Comparison of ENCODE assay signal across 1 cellular context in the genomic region with DNA sequence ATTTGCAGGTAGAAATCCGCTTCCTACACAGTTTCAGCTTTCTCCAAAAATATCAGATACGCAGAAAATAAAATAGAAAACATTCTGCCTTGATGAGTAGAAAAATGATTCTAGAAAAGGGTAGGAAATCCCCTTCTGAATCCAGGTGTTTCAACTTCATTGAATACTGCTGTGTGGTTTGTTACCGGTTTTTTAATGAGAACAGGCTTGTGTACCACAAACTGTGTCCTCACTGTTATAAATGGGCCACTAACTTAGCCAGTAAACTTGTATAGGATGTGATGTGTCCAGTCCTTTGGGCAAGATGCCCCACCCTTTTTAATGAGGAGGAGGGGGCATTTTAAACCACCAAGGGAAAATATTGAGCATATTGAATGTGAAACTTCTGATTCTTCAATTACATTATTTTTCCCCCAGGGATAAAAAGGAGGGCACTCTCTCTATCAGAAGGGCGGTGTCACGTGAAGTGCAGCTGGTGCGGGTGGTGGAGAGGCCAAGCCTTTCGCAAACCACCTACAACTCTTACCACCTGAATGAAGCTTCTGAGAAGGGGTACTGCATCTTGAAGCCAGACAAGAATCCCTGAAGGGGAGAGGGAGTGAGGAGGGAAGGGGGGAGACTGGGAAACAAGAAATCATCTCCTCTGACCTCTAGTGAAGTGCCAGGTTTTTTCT.
TF ChIP-seq lines count a peak whose summit lies in the region.

No MANE protein-coding gene starts in this region.

TF ChIP-seq in GM12878, 131 proteins besides CTCF, POLR2A, EP300 and RAD21 (continued from another document):
- TF ChIP-seq GABPA (IDR thresholded peaks at IDR 0.05; ENCODE audit: low read depth) (peak; percentile 44; the same call in 1 of the 2 replicates), RAD51 (IDR thresholded peaks at IDR 0.05) (peak; percentile 87), TBL1XR1 (IDR thresholded peaks at IDR 0.05; ENCODE audit: low read depth, low read length) (peak; percentile 60), YY1 (IDR thresholded peaks at IDR 0.05; ENCODE audit: low read depth, low read length) (no peak), IKZF2 (IDR thresholded peaks at IDR 0.05) (peak; percentile 74 to 80), STAT1 (conservative IDR thresholded peaks at IDR 0.05) (0 out of 2 replicates have a peak, but pooled peaks have one; percentile 49), MTA3 (IDR thresholded peaks at IDR 0.05; ENCODE audit: borderline replicate concordance, low read length) (no peak), ZNF24 (IDR thresholded peaks at IDR 0.05) (0 out of 2 replicates have a peak, but pooled peaks have one; percentile 6), FOS (IDR thresholded peaks at IDR 0.05; ENCODE audit: borderline replicate concordance, extremely low read depth, insufficient read length) (no peak), TCF7 (IDR thresholded peaks at IDR 0.05; ENCODE audit: borderline replicate concordance) (no peak; the same call in 1 of the 2 replicates), JUNB (IDR thresholded peaks at IDR 0.05) (peak; percentile 52; the same call in 1 of the 2 replicates), FOXM1 (IDR thresholded peaks at IDR 0.05; ENCODE audit: low read depth, low read length) (peak; percentile 94), GATAD2B (conservative IDR thresholded peaks at IDR 0.05; ENCODE audit: low read depth) (0 out of 2 replicates have a peak, but pooled peaks have one; percentile 2), WRNIP1 (IDR thresholded peaks at IDR 0.05; ENCODE audit: borderline replicate concordance, low read depth, low read length) (no peak), EED (IDR thresholded peaks at IDR 0.05; ENCODE audit: low read depth) (peak; percentile 69), PML (IDR thresholded peaks at IDR 0.05; ENCODE audit: low read length) (peak; percentile 45; the same call in 1 of the 2 replicates), ASH2L (IDR thresholded peaks at IDR 0.05; ENCODE audit: borderline replicate concordance, low read depth) (no peak), ZNF217 (IDR thresholded peaks at IDR 0.05) (peak; percentile 78; the same call in 1 of the 2 replicates), NBN (IDR thresholded peaks at IDR 0.05) (0 out of 2 replicates have a peak, but pooled peaks have one; percentile 10), CBFB (IDR thresholded peaks at IDR 0.05; ENCODE audit: low read depth) (peak; percentile 75; the same call in 1 of the 2 replicates), IKZF1 (conservative IDR thresholded peaks at IDR 0.05) (peak; percentile 56), HDAC2 (IDR thresholded peaks at IDR 0.05) (no peak), BCL11A (IDR thresholded peaks at IDR 0.05; ENCODE audit: low read depth, low read length) (peak; percentile 74; the same call in 1 of the 2 replicates), MYB (IDR thresholded peaks at IDR 0.05; ENCODE audit: borderline replicate concordance, low read depth, low read length) (no peak), RUNX3 (IDR thresholded peaks at IDR 0.05; ENCODE audit: low read length) (peak; percentile 83), RFX5 (IDR thresholded peaks at IDR 0.05; ENCODE audit: low read depth, low read length) (no peak), PAX8 (IDR thresholded peaks at IDR 0.05) (peak; percentile 76; the same call in 1 of the 2 replicates), SIX5 (IDR thresholded peaks at IDR 0.05; ENCODE audit: low read depth, low read length, severe bottlenecking) (no peak), RELA (IDR thresholded peaks at IDR 0.05; ENCODE audit: borderline replicate concordance, partially characterized antibody) (peak; percentile 57), SMAD5 (IDR thresholded peaks at IDR 0.05; ENCODE audit: low read depth) (peak; percentile 6; the same call in 1 of the 2 replicates)
- TF ChIP-seq, protein P1, sequence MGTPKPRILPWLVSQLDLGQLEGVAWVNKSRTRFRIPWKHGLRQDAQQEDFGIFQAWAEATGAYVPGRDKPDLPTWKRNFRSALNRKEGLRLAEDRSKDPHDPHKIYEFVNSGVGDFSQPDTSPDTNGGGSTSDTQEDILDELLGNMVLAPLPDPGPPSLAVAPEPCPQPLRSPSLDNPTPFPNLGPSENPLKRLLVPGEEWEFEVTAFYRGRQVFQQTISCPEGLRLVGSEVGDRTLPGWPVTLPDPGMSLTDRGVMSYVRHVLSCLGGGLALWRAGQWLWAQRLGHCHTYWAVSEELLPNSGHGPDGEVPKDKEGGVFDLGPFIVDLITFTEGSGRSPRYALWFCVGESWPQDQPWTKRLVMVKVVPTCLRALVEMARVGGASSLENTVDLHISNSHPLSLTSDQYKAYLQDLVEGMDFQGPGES (IDR thresholded peaks at IDR 0.05), result no peak
- TF ChIP-seq, protein P2, sequence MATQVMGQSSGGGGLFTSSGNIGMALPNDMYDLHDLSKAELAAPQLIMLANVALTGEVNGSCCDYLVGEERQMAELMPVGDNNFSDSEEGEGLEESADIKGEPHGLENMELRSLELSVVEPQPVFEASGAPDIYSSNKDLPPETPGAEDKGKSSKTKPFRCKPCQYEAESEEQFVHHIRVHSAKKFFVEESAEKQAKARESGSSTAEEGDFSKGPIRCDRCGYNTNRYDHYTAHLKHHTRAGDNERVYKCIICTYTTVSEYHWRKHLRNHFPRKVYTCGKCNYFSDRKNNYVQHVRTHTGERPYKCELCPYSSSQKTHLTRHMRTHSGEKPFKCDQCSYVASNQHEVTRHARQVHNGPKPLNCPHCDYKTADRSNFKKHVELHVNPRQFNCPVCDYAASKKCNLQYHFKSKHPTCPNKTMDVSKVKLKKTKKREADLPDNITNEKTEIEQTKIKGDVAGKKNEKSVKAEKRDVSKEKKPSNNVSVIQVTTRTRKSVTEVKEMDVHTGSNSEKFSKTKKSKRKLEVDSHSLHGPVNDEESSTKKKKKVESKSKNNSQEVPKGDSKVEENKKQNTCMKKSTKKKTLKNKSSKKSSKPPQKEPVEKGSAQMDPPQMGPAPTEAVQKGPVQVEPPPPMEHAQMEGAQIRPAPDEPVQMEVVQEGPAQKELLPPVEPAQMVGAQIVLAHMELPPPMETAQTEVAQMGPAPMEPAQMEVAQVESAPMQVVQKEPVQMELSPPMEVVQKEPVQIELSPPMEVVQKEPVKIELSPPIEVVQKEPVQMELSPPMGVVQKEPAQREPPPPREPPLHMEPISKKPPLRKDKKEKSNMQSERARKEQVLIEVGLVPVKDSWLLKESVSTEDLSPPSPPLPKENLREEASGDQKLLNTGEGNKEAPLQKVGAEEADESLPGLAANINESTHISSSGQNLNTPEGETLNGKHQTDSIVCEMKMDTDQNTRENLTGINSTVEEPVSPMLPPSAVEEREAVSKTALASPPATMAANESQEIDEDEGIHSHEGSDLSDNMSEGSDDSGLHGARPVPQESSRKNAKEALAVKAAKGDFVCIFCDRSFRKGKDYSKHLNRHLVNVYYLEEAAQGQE (IDR thresholded peaks at IDR 0.05; ENCODE audit: low read depth, low read length), result no peak
- TF ChIP-seq, protein P3, sequence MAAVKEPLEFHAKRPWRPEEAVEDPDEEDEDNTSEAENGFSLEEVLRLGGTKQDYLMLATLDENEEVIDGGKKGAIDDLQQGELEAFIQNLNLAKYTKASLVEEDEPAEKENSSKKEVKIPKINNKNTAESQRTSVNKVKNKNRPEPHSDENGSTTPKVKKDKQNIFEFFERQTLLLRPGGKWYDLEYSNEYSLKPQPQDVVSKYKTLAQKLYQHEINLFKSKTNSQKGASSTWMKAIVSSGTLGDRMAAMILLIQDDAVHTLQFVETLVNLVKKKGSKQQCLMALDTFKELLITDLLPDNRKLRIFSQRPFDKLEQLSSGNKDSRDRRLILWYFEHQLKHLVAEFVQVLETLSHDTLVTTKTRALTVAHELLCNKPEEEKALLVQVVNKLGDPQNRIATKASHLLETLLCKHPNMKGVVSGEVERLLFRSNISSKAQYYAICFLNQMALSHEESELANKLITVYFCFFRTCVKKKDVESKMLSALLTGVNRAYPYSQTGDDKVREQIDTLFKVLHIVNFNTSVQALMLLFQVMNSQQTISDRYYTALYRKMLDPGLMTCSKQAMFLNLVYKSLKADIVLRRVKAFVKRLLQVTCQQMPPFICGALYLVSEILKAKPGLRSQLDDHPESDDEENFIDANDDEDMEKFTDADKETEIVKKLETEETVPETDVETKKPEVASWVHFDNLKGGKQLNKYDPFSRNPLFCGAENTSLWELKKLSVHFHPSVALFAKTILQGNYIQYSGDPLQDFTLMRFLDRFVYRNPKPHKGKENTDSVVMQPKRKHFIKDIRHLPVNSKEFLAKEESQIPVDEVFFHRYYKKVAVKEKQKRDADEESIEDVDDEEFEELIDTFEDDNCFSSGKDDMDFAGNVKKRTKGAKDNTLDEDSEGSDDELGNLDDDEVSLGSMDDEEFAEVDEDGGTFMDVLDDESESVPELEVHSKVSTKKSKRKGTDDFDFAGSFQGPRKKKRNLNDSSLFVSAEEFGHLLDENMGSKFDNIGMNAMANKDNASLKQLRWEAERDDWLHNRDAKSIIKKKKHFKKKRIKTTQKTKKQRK (IDR thresholded peaks at IDR 0.05; ENCODE audit: low read depth, low read length), result no peak
- TF ChIP-seq, protein P4, sequence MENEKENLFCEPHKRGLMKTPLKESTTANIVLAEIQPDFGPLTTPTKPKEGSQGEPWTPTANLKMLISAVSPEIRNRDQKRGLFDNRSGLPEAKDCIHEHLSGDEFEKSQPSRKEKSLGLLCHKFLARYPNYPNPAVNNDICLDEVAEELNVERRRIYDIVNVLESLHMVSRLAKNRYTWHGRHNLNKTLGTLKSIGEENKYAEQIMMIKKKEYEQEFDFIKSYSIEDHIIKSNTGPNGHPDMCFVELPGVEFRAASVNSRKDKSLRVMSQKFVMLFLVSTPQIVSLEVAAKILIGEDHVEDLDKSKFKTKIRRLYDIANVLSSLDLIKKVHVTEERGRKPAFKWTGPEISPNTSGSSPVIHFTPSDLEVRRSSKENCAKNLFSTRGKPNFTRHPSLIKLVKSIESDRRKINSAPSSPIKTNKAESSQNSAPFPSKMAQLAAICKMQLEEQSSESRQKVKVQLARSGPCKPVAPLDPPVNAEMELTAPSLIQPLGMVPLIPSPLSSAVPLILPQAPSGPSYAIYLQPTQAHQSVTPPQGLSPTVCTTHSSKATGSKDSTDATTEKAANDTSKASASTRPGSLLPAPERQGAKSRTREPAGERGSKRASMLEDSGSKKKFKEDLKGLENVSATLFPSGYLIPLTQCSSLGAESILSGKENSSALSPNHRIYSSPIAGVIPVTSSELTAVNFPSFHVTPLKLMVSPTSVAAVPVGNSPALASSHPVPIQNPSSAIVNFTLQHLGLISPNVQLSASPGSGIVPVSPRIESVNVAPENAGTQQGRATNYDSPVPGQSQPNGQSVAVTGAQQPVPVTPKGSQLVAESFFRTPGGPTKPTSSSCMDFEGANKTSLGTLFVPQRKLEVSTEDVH (IDR thresholded peaks at IDR 0.05; ENCODE audit: low read depth, partially characterized antibody), result no peak
- TF ChIP-seq, protein P5, sequence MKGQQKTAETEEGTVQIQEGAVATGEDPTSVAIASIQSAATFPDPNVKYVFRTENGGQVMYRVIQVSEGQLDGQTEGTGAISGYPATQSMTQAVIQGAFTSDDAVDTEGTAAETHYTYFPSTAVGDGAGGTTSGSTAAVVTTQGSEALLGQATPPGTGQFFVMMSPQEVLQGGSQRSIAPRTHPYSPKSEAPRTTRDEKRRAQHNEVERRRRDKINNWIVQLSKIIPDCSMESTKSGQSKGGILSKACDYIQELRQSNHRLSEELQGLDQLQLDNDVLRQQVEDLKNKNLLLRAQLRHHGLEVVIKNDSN (IDR thresholded peaks at IDR 0.05; ENCODE audit: borderline replicate concordance, extremely low read length, insufficient read depth, low read depth, low read length), result peak; percentile 75
